1 cellular context compared by ENCODE assay signal in the genomic region with DNA sequence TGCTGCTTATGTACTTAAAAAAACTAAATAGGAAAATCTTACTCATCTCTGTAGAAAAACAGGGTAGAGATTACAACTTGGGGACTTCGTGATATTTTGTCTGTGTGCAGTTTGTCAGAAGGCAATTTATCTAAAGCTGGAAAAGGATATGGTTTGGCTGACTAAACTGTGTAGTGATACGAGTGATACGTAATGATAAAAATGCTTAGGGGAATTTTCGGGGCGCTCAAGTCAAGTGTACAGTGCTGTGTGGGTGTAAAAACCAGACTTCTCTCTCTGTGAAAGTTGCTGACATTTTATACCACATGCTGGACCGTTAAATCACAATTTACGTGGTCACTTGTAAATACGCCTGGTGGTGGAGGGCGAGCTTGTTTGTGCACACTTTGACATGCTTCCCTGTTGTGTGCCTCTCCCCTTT.
TF ChIP-seq lines count a peak whose summit lies in the region.

No MANE protein-coding gene starts in this region.

TF ChIP-seq in GM12878, 131 proteins besides CTCF, POLR2A, EP300 and RAD21 (continued from another document and continues in another):
- TF ChIP-seq POU2F2 (IDR thresholded peaks at IDR 0.05; ENCODE audit: borderline replicate concordance, low read depth, low read length) (peak; percentile 82), FOXM1 (IDR thresholded peaks at IDR 0.05; ENCODE audit: low read depth, low read length) (peak; percentile 100), YBX1 (IDR thresholded peaks at IDR 0.05) (no peak), SUPT20H (IDR thresholded peaks at IDR 0.05; ENCODE audit: borderline replicate concordance, control insufficient read depth, low read depth, low read length) (no peak), PRDM15 (CRISPR knock-in tag; IDR thresholded peaks at IDR 0.05) (no peak), CHD4 (IDR thresholded peaks at IDR 0.05) (no peak), RELB (IDR thresholded peaks at IDR 0.05; ENCODE audit: low read depth) (peak; percentile 93), HSF1 (IDR thresholded peaks at IDR 0.05; ENCODE audit: low read depth, low read length) (no peak), SIN3A (IDR thresholded peaks at IDR 0.05; ENCODE audit: low read depth, low read length) (no peak), ATF3 (IDR thresholded peaks at IDR 0.05; ENCODE audit: borderline replicate concordance, extremely low read depth, low read depth, low read length) (no peak), GABPA (IDR thresholded peaks at IDR 0.05; ENCODE audit: low read depth) (peak; percentile 81), RCOR1 (conservative IDR thresholded peaks at IDR 0.05; ENCODE audit: low read depth, low read length) (peak; percentile 78; the same call in 1 of the 2 replicates), CEBPZ (IDR thresholded peaks at IDR 0.05; ENCODE audit: low read depth, low read length) (no peak), MEF2B (IDR thresholded peaks at IDR 0.05; ENCODE audit: partially characterized antibody, poor library complexity, severe bottlenecking) (peak; percentile 78), CBFB (IDR thresholded peaks at IDR 0.05; ENCODE audit: low read depth) (peak; percentile 81; the same call in 1 of the 2 replicates), BRCA1 (IDR thresholded peaks at IDR 0.05; ENCODE audit: low read depth, low read length) (no peak), RUNX3 (IDR thresholded peaks at IDR 0.05; ENCODE audit: low read length) (peak; percentile 99), CREM (IDR thresholded peaks at IDR 0.05; ENCODE audit: low read depth) (peak; percentile 96), REST (IDR thresholded peaks at IDR 0.05; ENCODE audit: low read depth, low read length) (peak; percentile 52; the same call in 1 of the 2 replicates), PAX8 (IDR thresholded peaks at IDR 0.05) (no peak), MEF2A (IDR thresholded peaks at IDR 0.05; ENCODE audit: insufficient read depth, low read depth, low read length) (peak; percentile 95), NFIC (IDR thresholded peaks at IDR 0.05; ENCODE audit: low read depth, low read length) (peak; percentile 100), SPI1 (IDR thresholded peaks at IDR 0.05; ENCODE audit: borderline replicate concordance, insufficient read depth, low read depth, low read length) (0 out of 2 replicates have a peak, but pooled peaks have one; percentile 2), CHD2 (IDR thresholded peaks at IDR 0.05; ENCODE audit: borderline replicate concordance, low read depth, low read length) (0 out of 2 replicates have a peak, but pooled peaks have one; percentile 27), SREBF2 (IDR thresholded peaks at IDR 0.05; ENCODE audit: low read length) (no peak)
- TF ChIP-seq, protein P1, sequence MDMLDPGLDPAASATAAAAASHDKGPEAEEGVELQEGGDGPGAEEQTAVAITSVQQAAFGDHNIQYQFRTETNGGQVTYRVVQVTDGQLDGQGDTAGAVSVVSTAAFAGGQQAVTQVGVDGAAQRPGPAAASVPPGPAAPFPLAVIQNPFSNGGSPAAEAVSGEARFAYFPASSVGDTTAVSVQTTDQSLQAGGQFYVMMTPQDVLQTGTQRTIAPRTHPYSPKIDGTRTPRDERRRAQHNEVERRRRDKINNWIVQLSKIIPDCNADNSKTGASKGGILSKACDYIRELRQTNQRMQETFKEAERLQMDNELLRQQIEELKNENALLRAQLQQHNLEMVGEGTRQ (IDR thresholded peaks at IDR 0.05; ENCODE audit: borderline replicate concordance, low read depth, low read length), result no peak
- TF ChIP-seq, protein P2, sequence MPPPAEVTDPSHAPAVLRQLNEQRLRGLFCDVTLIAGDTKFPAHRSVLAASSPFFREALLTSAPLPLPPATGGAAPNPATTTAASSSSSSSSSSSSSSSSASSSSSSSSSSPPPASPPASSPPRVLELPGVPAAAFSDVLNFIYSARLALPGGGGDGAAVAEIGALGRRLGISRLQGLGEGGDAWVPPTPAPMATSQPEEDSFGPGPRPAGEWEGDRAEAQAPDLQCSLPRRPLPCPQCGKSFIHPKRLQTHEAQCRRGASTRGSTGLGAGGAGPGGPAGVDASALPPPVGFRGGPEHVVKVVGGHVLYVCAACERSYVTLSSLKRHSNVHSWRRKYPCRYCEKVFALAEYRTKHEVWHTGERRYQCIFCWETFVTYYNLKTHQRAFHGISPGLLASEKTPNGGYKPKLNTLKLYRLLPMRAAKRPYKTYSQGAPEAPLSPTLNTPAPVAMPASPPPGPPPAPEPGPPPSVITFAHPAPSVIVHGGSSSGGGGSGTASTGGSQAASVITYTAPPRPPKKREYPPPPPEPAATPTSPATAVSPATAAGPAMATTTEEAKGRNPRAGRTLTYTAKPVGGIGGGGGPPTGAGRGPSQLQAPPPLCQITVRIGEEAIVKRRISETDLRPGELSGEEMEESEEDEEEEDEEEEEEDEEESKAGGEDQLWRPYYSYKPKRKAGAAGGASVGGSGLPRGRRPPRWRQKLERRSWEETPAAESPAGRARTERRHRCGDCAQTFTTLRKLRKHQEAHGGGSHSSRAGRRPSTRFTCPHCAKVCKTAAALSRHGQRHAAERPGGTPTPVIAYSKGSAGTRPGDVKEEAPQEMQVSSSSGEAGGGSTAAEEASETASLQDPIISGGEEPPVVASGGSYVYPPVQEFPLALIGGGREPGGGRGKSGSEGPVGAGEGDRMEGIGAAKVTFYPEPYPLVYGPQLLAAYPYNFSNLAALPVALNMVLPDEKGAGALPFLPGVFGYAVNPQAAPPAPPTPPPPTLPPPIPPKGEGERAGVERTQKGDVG (CRISPR knock-in tag; IDR thresholded peaks at IDR 0.05), result no peak
- TF ChIP-seq, protein P3, sequence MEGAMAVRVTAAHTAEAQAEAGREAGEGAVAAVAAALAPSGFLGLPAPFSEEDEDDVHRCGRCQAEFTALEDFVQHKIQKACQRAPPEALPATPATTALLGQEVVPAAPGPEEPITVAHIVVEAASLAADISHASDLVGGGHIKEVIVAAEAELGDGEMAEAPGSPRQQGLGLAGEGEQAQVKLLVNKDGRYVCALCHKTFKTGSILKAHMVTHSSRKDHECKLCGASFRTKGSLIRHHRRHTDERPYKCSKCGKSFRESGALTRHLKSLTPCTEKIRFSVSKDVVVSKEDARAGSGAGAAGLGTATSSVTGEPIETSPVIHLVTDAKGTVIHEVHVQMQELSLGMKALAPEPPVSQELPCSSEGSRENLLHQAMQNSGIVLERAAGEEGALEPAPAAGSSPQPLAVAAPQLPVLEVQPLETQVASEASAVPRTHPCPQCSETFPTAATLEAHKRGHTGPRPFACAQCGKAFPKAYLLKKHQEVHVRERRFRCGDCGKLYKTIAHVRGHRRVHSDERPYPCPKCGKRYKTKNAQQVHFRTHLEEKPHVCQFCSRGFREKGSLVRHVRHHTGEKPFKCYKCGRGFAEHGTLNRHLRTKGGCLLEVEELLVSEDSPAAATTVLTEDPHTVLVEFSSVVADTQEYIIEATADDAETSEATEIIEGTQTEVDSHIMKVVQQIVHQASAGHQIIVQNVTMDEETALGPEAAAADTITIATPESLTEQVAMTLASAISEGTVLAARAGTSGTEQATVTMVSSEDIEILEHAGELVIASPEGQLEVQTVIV (IDR thresholded peaks at IDR 0.05; ENCODE audit: borderline replicate concordance, partially characterized antibody), result no peak
